ENCODE assay signal across 1 cellular context in the genomic region with DNA sequence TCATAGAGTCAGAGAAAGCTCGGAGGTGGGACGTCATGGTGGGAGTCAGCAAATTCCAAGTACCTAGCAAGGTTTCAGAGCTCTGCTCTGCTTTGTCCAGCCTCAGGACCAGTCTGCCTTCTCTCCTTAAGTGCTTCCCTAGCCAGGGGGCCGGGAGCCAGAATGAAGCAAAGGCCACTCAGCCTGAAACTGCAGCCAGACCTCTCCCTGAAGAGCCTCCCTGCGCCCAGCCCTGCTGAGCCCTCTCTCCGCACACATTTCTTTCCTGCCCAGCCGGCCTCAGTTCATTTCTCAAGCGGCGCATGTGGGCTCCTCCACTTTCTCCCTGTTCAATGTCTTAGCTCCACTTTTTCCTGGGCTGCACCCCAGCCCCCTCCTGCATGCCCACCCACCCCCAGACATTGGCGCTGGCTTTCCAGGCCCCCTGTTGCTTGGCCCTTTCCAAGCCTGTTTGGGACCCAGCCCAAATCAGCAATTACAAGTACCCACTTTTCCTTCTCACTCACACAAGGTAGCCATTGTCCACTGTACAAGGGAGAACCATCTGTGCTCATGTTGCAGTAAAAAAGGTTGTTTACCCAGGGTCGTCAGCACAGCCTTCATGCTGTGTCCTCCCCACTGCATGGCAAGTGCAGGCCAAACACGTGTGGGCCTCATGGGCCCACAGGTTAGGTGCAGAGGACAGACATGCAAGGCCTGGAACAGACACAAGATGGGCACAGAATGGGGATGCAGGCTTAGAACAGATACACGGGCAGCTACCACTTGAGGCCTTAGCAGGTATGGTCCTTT.
TF ChIP-seq lines count a peak whose summit lies in the region.

No MANE protein-coding gene starts in this region.

TF ChIP-seq in HepG2, 621 proteins besides CTCF, POLR2A, EP300 and RAD21 (continued from another document):
- TF ChIP-seq, protein P1, sequence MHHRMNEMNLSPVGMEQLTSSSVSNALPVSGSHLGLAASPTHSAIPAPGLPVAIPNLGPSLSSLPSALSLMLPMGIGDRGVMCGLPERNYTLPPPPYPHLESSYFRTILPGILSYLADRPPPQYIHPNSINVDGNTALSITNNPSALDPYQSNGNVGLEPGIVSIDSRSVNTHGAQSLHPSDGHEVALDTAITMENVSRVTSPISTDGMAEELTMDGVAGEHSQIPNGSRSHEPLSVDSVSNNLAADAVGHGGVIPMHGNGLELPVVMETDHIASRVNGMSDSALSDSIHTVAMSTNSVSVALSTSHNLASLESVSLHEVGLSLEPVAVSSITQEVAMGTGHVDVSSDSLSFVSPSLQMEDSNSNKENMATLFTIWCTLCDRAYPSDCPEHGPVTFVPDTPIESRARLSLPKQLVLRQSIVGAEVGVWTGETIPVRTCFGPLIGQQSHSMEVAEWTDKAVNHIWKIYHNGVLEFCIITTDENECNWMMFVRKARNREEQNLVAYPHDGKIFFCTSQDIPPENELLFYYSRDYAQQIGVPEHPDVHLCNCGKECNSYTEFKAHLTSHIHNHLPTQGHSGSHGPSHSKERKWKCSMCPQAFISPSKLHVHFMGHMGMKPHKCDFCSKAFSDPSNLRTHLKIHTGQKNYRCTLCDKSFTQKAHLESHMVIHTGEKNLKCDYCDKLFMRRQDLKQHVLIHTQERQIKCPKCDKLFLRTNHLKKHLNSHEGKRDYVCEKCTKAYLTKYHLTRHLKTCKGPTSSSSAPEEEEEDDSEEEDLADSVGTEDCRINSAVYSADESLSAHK (CRISPR knock-in tag; IDR thresholded peaks at IDR 0.05; ENCODE audit: borderline replicate concordance) = no peak
- TF ChIP-seq SMAD3 (CRISPR knock-in tag; IDR thresholded peaks at IDR 0.05) = no peak
- TF ChIP-seq NR2F1 (CRISPR knock-in tag; IDR thresholded peaks at IDR 0.05) = no peak
- no peak for TF ChIP-seq ZNF446 (CRISPR knock-in tag; IDR thresholded peaks at IDR 0.05)
